Comparison of ENCODE assay signal across 1 cellular context in the genomic region with DNA sequence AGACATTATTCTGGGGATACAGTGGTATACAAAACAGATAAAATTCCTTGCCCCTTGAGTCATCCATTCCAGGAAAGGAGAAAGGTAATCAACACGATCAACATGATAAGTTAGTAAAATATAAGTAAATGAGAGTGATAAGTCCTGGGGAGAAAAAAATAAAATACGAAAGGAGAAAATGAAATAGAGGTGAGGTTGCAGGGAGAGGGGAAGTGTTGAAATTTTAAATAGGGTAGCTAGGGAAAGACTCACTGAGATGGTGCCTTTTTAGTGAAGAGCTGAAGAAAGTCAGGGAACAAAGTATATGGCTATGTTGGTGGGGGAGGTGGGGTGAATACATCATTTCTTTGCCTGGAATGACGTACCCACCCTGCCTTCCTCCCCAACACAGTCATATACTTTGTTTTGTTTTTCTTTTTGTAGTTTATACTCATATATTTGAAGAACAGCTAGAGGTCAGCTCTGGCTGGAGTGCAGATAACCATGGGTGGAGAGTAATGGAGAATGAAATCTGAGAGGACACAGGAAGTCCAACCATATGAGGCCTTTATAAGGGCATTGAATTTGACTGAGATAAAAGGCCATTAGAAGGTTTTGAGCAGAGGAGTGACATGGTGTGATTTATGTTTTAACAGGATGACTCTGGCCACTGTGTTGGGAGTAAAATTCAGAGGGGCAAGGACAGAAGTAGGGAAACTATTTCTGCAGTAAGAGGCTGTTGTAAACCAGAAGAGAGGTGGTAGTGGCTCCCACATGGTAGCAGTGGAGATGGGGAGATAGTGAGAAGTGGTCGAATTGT.
A peak's percentile ranks its signal among the peaks of the same experiment; 100 is the strongest.
TF ChIP-seq lines count a peak whose summit lies in the region.

No MANE protein-coding gene starts in this region.

TF ChIP-seq in K562, 482 proteins besides CTCF, POLR2A, EP300 and RAD21 (continued from another document and continues in another):
- TF ChIP-seq, protein P1, sequence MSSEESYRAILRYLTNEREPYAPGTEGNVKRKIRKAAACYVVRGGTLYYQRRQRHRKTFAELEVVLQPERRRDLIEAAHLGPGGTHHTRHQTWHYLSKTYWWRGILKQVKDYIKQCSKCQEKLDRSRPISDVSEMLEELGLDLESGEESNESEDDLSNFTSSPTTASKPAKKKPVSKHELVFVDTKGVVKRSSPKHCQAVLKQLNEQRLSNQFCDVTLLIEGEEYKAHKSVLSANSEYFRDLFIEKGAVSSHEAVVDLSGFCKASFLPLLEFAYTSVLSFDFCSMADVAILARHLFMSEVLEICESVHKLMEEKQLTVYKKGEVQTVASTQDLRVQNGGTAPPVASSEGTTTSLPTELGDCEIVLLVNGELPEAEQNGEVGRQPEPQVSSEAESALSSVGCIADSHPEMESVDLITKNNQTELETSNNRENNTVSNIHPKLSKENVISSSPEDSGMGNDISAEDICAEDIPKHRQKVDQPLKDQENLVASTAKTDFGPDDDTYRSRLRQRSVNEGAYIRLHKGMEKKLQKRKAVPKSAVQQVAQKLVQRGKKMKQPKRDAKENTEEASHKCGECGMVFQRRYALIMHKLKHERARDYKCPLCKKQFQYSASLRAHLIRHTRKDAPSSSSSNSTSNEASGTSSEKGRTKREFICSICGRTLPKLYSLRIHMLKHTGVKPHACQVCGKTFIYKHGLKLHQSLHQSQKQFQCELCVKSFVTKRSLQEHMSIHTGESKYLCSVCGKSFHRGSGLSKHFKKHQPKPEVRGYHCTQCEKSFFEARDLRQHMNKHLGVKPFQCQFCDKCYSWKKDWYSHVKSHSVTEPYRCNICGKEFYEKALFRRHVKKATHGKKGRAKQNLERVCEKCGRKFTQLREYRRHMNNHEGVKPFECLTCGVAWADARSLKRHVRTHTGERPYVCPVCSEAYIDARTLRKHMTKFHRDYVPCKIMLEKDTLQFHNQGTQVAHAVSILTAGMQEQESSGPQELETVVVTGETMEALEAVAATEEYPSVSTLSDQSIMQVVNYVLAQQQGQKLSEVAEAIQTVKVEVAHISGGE (CRISPR knock-in tag; IDR thresholded peaks at IDR 0.05): peak in 1 of 3 experiments; percentile 92; a peak in 2 of 6 replicates
- TF ChIP-seq KLF10 (CRISPR knock-in tag; IDR thresholded peaks at IDR 0.05) (no peak), ZNF785 (CRISPR knock-in tag; IDR thresholded peaks at IDR 0.05) (no peak), ZNF175 (CRISPR knock-in tag; IDR thresholded peaks at IDR 0.05; ENCODE audit: low read depth) (peak; percentile 61; the same call in 1 of the 2 replicates), ERF (CRISPR knock-in tag; IDR thresholded peaks at IDR 0.05) (no peak), MEIS2 (IDR thresholded peaks at IDR 0.05; ENCODE audit: partially characterized antibody) (peak; percentile 99), ZBTB2 (IDR thresholded peaks at IDR 0.05) (no peak), SMAD4 (CRISPR knock-in tag; conservative IDR thresholded peaks at IDR 0.05) (no peak), MXD1 (CRISPR knock-in tag; IDR thresholded peaks at IDR 0.05; ENCODE audit: borderline replicate concordance, poor library complexity, severe bottlenecking) (no peak), PML (IDR thresholded peaks at IDR 0.05; ENCODE audit: low read length) (0 out of 2 replicates have a peak, but pooled peaks have one; percentile 28), TEAD1 (CRISPR knock-in tag; IDR thresholded peaks at IDR 0.05) (no peak), MED1 (CRISPR knock-in tag; IDR thresholded peaks at IDR 0.05; ENCODE audit: borderline replicate concordance) (no peak), ARID4B (CRISPR knock-in tag; IDR thresholded peaks at IDR 0.05) (no peak), PTRF (tag; IDR thresholded peaks at IDR 0.05) (no peak), ZNF197 (CRISPR knock-in tag; IDR thresholded peaks at IDR 0.05; ENCODE audit: low read depth) (no peak), GABPB2 (CRISPR knock-in tag; conservative IDR thresholded peaks at IDR 0.05) (no peak), CXXC5 (CRISPR knock-in tag; IDR thresholded peaks at IDR 0.05) (no peak), KDM1A (IDR thresholded peaks at IDR 0.05) (peak; percentile 93 to 96), BCLAF1 (IDR thresholded peaks at IDR 0.05; ENCODE audit: borderline replicate concordance in 1 of 2, control insufficient read depth in 1 of 2, low read depth in 2 of 2, low read length in 1 of 2) (no peak), KDM2B (CRISPR knock-in tag; IDR thresholded peaks at IDR 0.05) (no peak), MXI1 (IDR thresholded peaks at IDR 0.05; ENCODE audit: low read depth, low read length) (0 out of 2 replicates have a peak, but pooled peaks have one; percentile 28), SMARCB1 (IDR thresholded peaks at IDR 0.05; ENCODE audit: insufficient read length, low read depth) (no peak), NCOA6 (IDR thresholded peaks at IDR 0.05) (no peak), TRIM28 (IDR thresholded peaks at IDR 0.05) (no peak)
- TF ChIP-seq, protein P2, sequence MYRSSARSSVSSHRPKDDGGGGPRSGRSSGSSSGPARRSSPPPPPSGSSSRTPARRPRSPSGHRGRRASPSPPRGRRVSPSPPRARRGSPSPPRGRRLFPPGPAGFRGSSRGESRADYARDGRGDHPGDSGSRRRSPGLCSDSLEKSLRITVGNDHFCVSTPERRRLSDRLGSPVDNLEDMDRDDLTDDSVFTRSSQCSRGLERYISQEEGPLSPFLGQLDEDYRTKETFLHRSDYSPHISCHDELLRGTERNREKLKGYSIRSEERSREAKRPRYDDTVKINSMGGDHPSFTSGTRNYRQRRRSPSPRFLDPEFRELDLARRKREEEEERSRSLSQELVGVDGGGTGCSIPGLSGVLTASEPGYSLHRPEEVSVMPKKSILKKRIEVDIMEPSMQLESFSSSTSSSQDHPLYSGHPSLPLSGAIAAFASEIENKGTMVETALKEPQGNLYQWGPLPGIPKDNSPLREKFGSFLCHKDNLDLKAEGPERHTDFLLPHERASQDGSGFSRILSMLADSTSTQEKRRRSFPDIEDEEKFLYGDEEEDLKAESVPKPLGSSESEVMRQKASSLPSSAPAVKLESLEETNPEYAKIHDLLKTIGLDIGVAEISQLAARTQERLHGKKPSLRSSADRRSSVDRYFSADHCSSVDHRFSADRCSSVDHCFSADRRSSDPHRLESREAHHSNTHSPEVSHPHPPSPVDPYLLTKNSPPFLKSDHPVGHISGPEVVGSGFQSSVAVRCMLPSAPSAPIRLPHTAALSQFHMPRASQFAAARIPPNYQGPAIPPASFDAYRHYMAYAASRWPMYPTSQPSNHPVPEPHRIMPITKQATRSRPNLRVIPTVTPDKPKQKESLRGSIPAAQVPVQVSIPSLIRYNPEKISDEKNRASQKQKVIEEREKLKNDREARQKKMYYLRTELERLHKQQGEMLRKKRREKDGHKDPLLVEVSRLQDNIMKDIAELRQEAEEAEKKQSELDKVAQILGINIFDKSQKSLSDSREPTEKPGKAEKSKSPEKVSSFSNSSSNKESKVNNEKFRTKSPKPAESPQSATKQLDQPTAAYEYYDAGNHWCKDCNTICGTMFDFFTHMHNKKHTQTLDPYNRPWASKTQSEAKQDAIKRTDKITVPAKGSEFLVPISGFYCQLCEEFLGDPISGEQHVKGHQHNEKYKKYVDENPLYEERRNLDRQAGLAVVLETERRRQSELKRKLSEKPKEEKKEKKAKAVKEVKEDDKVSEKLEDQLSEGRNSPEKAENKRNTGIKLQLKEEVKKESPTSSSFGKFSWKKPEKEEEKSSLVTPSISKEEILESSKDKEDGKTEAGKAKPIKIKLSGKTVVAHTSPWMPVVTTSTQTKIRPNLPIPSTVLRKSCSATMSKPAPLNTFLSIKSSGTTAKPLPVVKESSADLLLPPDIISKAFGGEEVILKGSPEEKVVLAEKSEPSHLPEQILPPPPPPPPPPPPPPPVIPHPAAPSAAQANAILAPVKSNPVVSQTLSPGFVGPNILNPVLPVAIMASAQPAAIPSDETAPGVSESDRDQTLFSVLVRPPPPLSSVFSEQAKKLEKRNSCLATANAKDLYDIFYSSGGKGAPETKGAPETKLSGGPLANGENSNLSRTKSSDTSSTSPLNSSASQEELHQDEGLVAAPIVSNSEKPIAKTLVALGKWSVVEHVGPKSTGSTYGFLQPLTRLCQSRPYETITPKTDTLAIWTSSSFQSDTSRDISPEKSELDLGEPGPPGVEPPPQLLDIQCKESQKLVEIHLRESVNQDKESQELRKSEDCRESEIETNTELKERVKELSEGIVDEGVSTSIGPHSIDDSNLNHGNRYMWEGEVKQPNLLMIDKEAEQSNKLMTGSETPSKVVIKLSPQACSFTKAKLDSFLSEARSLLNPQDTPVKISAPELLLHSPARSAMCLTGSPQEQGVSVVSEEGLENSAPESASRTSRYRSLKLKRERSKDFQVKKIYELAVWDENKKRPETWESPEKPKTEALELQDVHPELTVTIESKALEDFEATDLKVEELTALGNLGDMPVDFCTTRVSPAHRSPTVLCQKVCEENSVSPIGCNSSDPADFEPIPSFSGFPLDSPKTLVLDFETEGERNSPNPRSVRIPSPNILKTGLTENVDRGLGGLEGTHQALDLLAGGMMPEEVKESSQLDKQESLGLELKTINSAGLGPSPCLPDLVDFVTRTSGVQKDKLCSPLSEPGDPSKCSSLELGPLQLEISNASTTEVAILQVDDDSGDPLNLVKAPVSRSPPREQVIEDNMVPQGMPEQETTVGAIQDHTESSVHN (IDR thresholded peaks at IDR 0.05; ENCODE audit: borderline replicate concordance in 1 of 2, low read depth in 1 of 2): no peak
